Comparison of ENCODE assay signal across 26 cellular contexts in genomic region chr12:54060174-54060974, GRCh38. TPM values are rescaled to one million over a fixed set of nuclear protein-coding genes. Genes with fewer than 3 reads are reported as not detected.
DNase-seq lines count a peak whose midpoint lies in the region; ATAC-seq, FAIRE-seq and TF ChIP-seq lines count a peak whose summit lies in the region.
"Had no signal": no experiment of that assay in that cellular context is flagged by ENCODE, and none has a peak within 500 bp of the region (broad histone marks: within the 10 kb centered on the region; RNA-seq: fewer than 3 reads in every experiment).

No MANE protein-coding gene starts in this region.

- H3K9me2 ChIP-seq in GM23338 (ENCODE audit: insufficient read depth), result no peaks in the 10 kb centered on the region
- H3K9me2 ChIP-seq: SK-N-SH had no signal

- H3K79me2 ChIP-seq in GM23338 (replicated peaks; ENCODE audit: insufficient read depth), result no peaks in the 10 kb centered on the region
- no peaks in the 10 kb centered on the region for H3K79me2 ChIP-seq in K562 (ENCODE audit: control insufficient read depth, insufficient read depth, low read length)

- BruUV-seq in K562 (replicated peaks; lab: Mats Ljungman, UMichigan), result no TSS peak

- in situ Hi-C loops in K562 (cut with MboI), result no loop called here

- no peak overlapping the region for H3K9ac ChIP-seq in K562 (ENCODE audit: insufficient read depth in 1 of 2, low read depth in 2 of 2, low read length in 2 of 2)
- H3K9ac ChIP-seq: GM23248, SK-N-SH had no signal

- H4K20me1 ChIP-seq in GM23338 (replicated peaks; ENCODE audit: insufficient read depth) (peaks cover 18% of the 10 kb centered on the region; the same call in 1 of the 2 replicates), K562 (replicated peaks; ENCODE audit: control insufficient read depth, insufficient read depth, low read length) (no peaks in the 10 kb centered on the region)

- 13% methylated on average over 24 of the region's 38 CpGs for WGBS in K562 (ENCODE audit: insufficient coverage, low coverage, missing lambda C conversion rate)
- WGBS in stomach, 5 donors, result 68 to 87% (median 76%) methylated on average over 24 to 38 of the region's 38 CpGs

- peak overlapping the region; percentile 30; the same call in 1 of the 2 replicates for H3K4me3 ChIP-seq in GM23338
- H3K4me3 ChIP-seq in K562, result no peak overlapping the region
- no peak overlapping the region for H3K4me3 ChIP-seq in stomach
- H3K4me3 ChIP-seq: GM23248 had no signal

- no peak for TF ChIP-seq EP300 in K562 (IDR thresholded peaks at IDR 0.05; ENCODE audit: low read length)
- no peak for TF ChIP-seq EP300 in stomach (IDR thresholded peaks at IDR 0.05)

- H3K27me3 Mint-ChIP-seq in GM23338 (ENCODE audit: insufficient read depth, low read depth, poor library complexity), result peaks cover 92% of the 10 kb centered on the region

- H3K36me3 ChIP-seq in GM23338 (ENCODE audit: insufficient read depth), result no peaks in the 10 kb centered on the region
- no peaks in the 10 kb centered on the region for H3K36me3 ChIP-seq in K562 (ENCODE audit: control insufficient read depth, insufficient read depth, low read length)
- H3K36me3 ChIP-seq in stomach, result no peaks in the 10 kb centered on the region

- H3K27me3 ChIP-seq in GM23338 (ENCODE audit: insufficient read depth), result peaks cover 100% of the 10 kb centered on the region
- peaks cover 35 to 44% of the 10 kb centered on the region in 2 experiments; a peak in 4 of 5 replicates for H3K27me3 ChIP-seq in K562 (ENCODE audit: control insufficient read depth in 2 of 2, insufficient read depth in 2 of 2, low read length in 2 of 2)
- H3K27me3 ChIP-seq in stomach, result peaks cover 0 to 50% (median 4%) of the 10 kb centered on the region in 3 donors

- no peaks in the 10 kb centered on the region; the same call in 2 of the 3 replicates for H3K9me3 Mint-ChIP-seq in GM23338
- no peaks in the 10 kb centered on the region for H3K9me3 Mint-ChIP-seq in stimulated activated effector memory CD8-positive, alpha-beta T cell treated with anti-CD3 and anti-CD28 coated beads, Interleukin-12 subunit alpha, Interleukin-12 subunit beta, amount 100 ng/mL, for 72 hours
- H3K9me3 Mint-ChIP-seq: CD8-positive, alpha-beta memory T cell had no signal

- peaks cover 49% of the 10 kb centered on the region for H3K4me1 Mint-ChIP-seq in GM23338
- H3K4me1 Mint-ChIP-seq in stimulated activated effector memory CD8-positive, alpha-beta T cell treated with anti-CD3 and anti-CD28 coated beads, Interleukin-12 subunit alpha, Interleukin-12 subunit beta, amount 100 ng/mL, for 72 hours, result no peaks in the 10 kb centered on the region

- H2AFZ ChIP-seq in GM23338 (no peak overlapping the region), K562 (ENCODE audit: low read depth, low read length) (no peak overlapping the region)
- H2AFZ ChIP-seq: GM23248 had no signal

- TF ChIP-seq RAD21 in K562 (CRISPR knock-in tag; conservative IDR thresholded peaks at IDR 0.05 in 1 of 2, IDR thresholded peaks at IDR 0.05 in 1 of 2), result no peak

- intact Hi-C loops in K562 (cut with micrococcal nuclease), result no loop called here
- intact Hi-C loops in sciatic nerve (cut with DNase I), result no loop called here
- intact Hi-C loops in stomach (cut with DNase I; ENCODE audit: low total_unique reads), result no loop called here

- H3K4me3 Mint-ChIP-seq in GM23338, result no peak overlapping the region
- H3K4me3 Mint-ChIP-seq in stimulated activated effector memory CD8-positive, alpha-beta T cell treated with anti-CD3 and anti-CD28 coated beads, Interleukin-12 subunit alpha, Interleukin-12 subunit beta, amount 100 ng/mL, for 72 hours, result no peak overlapping the region
- H3K4me3 Mint-ChIP-seq: CD8-positive, alpha-beta memory T cell had no signal

- H3K4me1 ChIP-seq in GM23338 (ENCODE audit: insufficient read depth), result peaks cover 71% of the 10 kb centered on the region
- peaks cover 0 to 6% of the 10 kb centered on the region in 2 experiments; a peak in 2 of 5 replicates for H3K4me1 ChIP-seq in K562 (replicated peaks in 1 of 2; ENCODE audit: control insufficient read depth in 2 of 2, insufficient read depth in 2 of 2, low read length in 2 of 2)
- H3K4me1 ChIP-seq in stomach, result peaks cover 2 to 36% (median 13%) of the 10 kb centered on the region in 4 donors

- H3K27ac ChIP-seq in GM23338 (ENCODE audit: low read depth) (no peak overlapping the region), K562 (ENCODE audit: extremely low read depth, low read depth, low read length) (no peak overlapping the region), stomach (peak overlapping the region in 1 of 5 donors; percentile 52)
- H3K27ac ChIP-seq: C4-2B, GM23248 had no signal

- ATAC-seq in GM23338 (no peak), K562 (no peak), sciatic nerve (peak; percentile 55)
- no peak for ATAC-seq in stimulated activated effector memory CD8-positive, alpha-beta T cell treated with anti-CD3 and anti-CD28 coated beads, Interleukin-12 subunit alpha, Interleukin-12 subunit beta, amount 100 ng/mL, for 72 hours
- ATAC-seq: HepG2, Panc1 had no signal

- H3K4me2 ChIP-seq in GM23338, result peak overlapping the region; percentile 58
- no peak overlapping the region for H3K4me2 ChIP-seq in K562 (ENCODE audit: insufficient read depth, low read length)
- H3K4me2 ChIP-seq: SK-N-SH had no signal

- peaks cover 30% of the 10 kb centered on the region for H3F3A ChIP-seq in GM23338 (replicated peaks; ENCODE audit: low read depth)

- H3K9me1 ChIP-seq in K562 (ENCODE audit: control insufficient read depth, insufficient read depth, low read length), result no peaks in the 10 kb centered on the region

- no peak for FAIRE-seq in K562 (lab: Jason Lieb, UNC)
- FAIRE-seq: GM18507, HepG2 had no signal

- H3K27ac Mint-ChIP-seq in GM23338, result no peak overlapping the region
- H3K27ac Mint-ChIP-seq in stimulated activated effector memory CD8-positive, alpha-beta T cell treated with anti-CD3 and anti-CD28 coated beads, Interleukin-12 subunit alpha, Interleukin-12 subunit beta, amount 100 ng/mL, for 72 hours, result no peak overlapping the region

- DNase-seq in GM23338 (ENCODE audit: low spot score) (no peak), K562 (ENCODE audit: extremely low read depth in 1 of 4, low spot score in 3 of 4) (peak in 1 of 4 experiments; percentile 27), mesenteric fat pad (ENCODE audit: low spot score) (peak; percentile 85), sciatic nerve (ENCODE audit: low spot score) (no peak), stomach (no peak)
- DNase-seq in stimulated activated naive CD4-positive, alpha-beta T cell treated with Interleukin-2 at 50 U/mL for 16 hours (lab: John Stamatoyannopoulos, UW), result no peak
- no peak for DNase-seq in stimulated activated effector memory CD8-positive, alpha-beta T cell treated with anti-CD3 and anti-CD28 coated beads, Interleukin-12 subunit alpha, Interleukin-12 subunit beta, amount 100 ng/mL, for 72 hours (ENCODE audit: low spot score in 2 of 2)
- no peak for DNase-seq in effector CD4-positive, alpha-beta T cell
- DNase-seq: CD8-positive, alpha-beta memory T cell; GDM1; KG1; NCI-H1092 treated with DMSO at 0.1 percent for 48 hours; NCI-H146; NCI-H2029; NCI-H2227 treated with DMSO at 0.1 percent for 48 hours; NCI-H510A treated with DMSO at 0.1 percent for 48 hours; NCI-H748 treated with DMSO at 0.1 percent for 48 hours; SIG-M5 had no signal

- no peaks in the 10 kb centered on the region for H3K36me3 Mint-ChIP-seq in GM23338 (ENCODE audit: low read depth)
- no peaks in the 10 kb centered on the region for H3K36me3 Mint-ChIP-seq in stimulated activated effector memory CD8-positive, alpha-beta T cell treated with anti-CD3 and anti-CD28 coated beads, Interleukin-12 subunit alpha, Interleukin-12 subunit beta, amount 100 ng/mL, for 72 hours

- POLR2A ChIA-PET in K562 (lab: Yijun Ruan, JAX), result interaction anchor here (0.6 to 1.2 kb wide), 3 partner anchors 8 to 352 kb away, joined by 3 to 4 read pairs (median 4); no protein-coding TSS in a partner anchor

- TF ChIP-seq POLR2A in K562 (conservative IDR thresholded peaks at IDR 0.05) (no peak), stomach (IDR thresholded peaks at IDR 0.05) (no peak)

- TF ChIP-seq CTCF in GM23338 (conservative IDR thresholded peaks at IDR 0.05; ENCODE audit: low read depth in 2 of 2), result no peak
- no peak for TF ChIP-seq CTCF in K562 (IDR thresholded peaks at IDR 0.05 in 2 of 3, conservative IDR thresholded peaks at IDR 0.05 in 1 of 3; ENCODE audit: insufficient read depth in 2 of 3, low read depth in 1 of 3, low read length in 3 of 3)
- no peak for TF ChIP-seq CTCF in stomach (IDR thresholded peaks at IDR 0.05)

- CTCF ChIA-PET in K562 (lab: Yijun Ruan, JAX; ENCODE audit: low intra/inter-chr PET ratio), result no interaction called here

- H3K9me3 ChIP-seq in K562 (replicated peaks; ENCODE audit: control insufficient read depth, insufficient read depth, low read depth, low read length), result no peaks in the 10 kb centered on the region
- H3K9me3 ChIP-seq in stomach, result no peaks in the 10 kb centered on the region
- H3K9me3 ChIP-seq: SK-N-SH had no signal

RNA-seq across cellular contexts. Expression of gene HOXC4, which starts 6.7 kb away (rescaled TPM):
- total RNA-seq in GM23338 (2014; rRNA removed; shearing (Covaris generic)), result not detected in 2 replicates
- polyA plus RNA-seq in GM23338 (2016; fragmentation: Nextera tagmentation; extraction: Ambion mirVana) (not detected in 2 replicates), K562 (2011; rRNA removed) (0.38 and 0.73 TPM in 2 replicates), K562 (2014; fragmentation: Illumina TruSeq; extraction: Trizol) (0.36 and 0.71 TPM in 2 replicates), K562 (2014; fragmentation: Nextera tagmentation; extraction: Ambion mirVana) (under 1 TPM in 1 of 2 experiments, not detected in 1; 0.06 TPM), K562 (2014; rRNA removed) (0.70 and 1.5 TPM in 2 replicates), stomach (1 to 10 TPM in 2 of 3 donors, under 1 TPM in 1; 0.92 to 3.7 (median 2.6) TPM)
- total RNA-seq in K562 (2011; cell fraction: chromatin; rRNA removed; ENCODE audit: low replicate concordance), result 0.40 and 0.51 TPM in 2 replicates
- 0.50 TPM in 1 of 2 replicates, not detected in the other for total RNA-seq in K562 (2011; cell fraction: nucleolus; rRNA removed)
- total RNA-seq in K562 (2011; cell fraction: nucleoplasm; rRNA removed), result 0.53 TPM in 1 of 2 replicates, not detected in the other
- total RNA-seq in K562 (2014; rRNA removed) (0.41 and 0.50 TPM in 2 replicates), K562 (2014; rRNA removed; fragmentation: Illumina TruSeq; extraction: Trizol) (0.25 and 0.41 TPM in 2 replicates), K562 (2015; rRNA removed; fragmentation: Illumina TruSeq; extraction: Trizol) (0.30 and 0.58 TPM in 2 replicates), K562 (2021) (0.75 and 1.1 TPM in 2 replicates), mesenteric fat pad (2.2 TPM), sciatic nerve (23.6 TPM), stomach (1 to 10 TPM in 2 of 5 donors, not detected in 3; 2.6 to 3.5 TPM)
- polyA plus RNA-seq in K562 (2011; cell fraction: cytosol; rRNA removed), result 0.27 and 0.48 TPM in 2 replicates
- polyA plus RNA-seq in K562 (2011; cell fraction: nucleus; rRNA removed), result 1.7 and 2.0 TPM in 2 replicates
- polyA plus RNA-seq in K562 (2012), result 0.79 and 1.2 TPM in 2 replicates
- not detected in 2 replicates for polyA minus RNA-seq in K562 (2011; rRNA and poly(A)+ RNA removed)
- not detected in 2 replicates for polyA minus RNA-seq in K562 (2011; cell fraction: cytosol; rRNA and poly(A)+ RNA removed)
- 0.44 TPM in 1 of 2 replicates, not detected in the other for polyA minus RNA-seq in K562 (2011; cell fraction: nucleus; rRNA and poly(A)+ RNA removed)
- total RNA-seq: A172, HepG2 had no signal
- polyA plus RNA-seq: AG04450, HepG2 had no signal

RNA-seq across cellular contexts. Expression of gene HOXC5, which starts 27.5 kb away (rescaled TPM):
- not detected in 2 replicates for total RNA-seq in GM23338 (2014; rRNA removed; shearing (Covaris generic))
- not detected in 2 replicates for polyA plus RNA-seq in GM23338 (2016; fragmentation: Nextera tagmentation; extraction: Ambion mirVana)
- 1.7 and 1.9 TPM in 2 replicates for total RNA-seq in K562 (2011; cell fraction: chromatin; rRNA removed; ENCODE audit: low replicate concordance)
- total RNA-seq in K562 (2011; cell fraction: nucleolus; rRNA removed), result 0.83 and 0.92 TPM in 2 replicates
- total RNA-seq in K562 (2011; cell fraction: nucleoplasm; rRNA removed), result 0.44 and 1.3 TPM in 2 replicates
- total RNA-seq in K562 (2014; rRNA removed), result 0.18 and 0.53 TPM in 2 replicates
- not detected in 2 replicates for total RNA-seq in K562 (2014; rRNA removed; fragmentation: Illumina TruSeq; extraction: Trizol)
- 0.14 TPM in 1 of 2 replicates, not detected in the other for total RNA-seq in K562 (2015; rRNA removed; fragmentation: Illumina TruSeq; extraction: Trizol)
- 0.31 and 0.40 TPM in 2 replicates for total RNA-seq in K562 (2021)
- polyA plus RNA-seq in K562 (2011; rRNA removed), result not detected in 2 replicates
- not detected in 2 replicates for polyA plus RNA-seq in K562 (2011; cell fraction: cytosol; rRNA removed)
- 0.07 and 0.46 TPM in 2 replicates for polyA plus RNA-seq in K562 (2011; cell fraction: nucleus; rRNA removed)
- 0.11 TPM in 1 of 2 replicates, not detected in the other for polyA plus RNA-seq in K562 (2012)
- polyA plus RNA-seq in K562 (2014; fragmentation: Illumina TruSeq; extraction: Trizol), result 0.10 TPM in 1 of 2 replicates, not detected in the other
- not detected for polyA plus RNA-seq in K562 (2014; fragmentation: Nextera tagmentation; extraction: Ambion mirVana)
- polyA plus RNA-seq in K562 (2014; rRNA removed), result 0.44 TPM in 1 of 2 replicates, not detected in the other
- polyA minus RNA-seq in K562 (2011; rRNA and poly(A)+ RNA removed), result not detected in 2 replicates
- not detected in 2 replicates for polyA minus RNA-seq in K562 (2011; cell fraction: cytosol; rRNA and poly(A)+ RNA removed)
- 0.22 and 0.40 TPM in 2 replicates for polyA minus RNA-seq in K562 (2011; cell fraction: nucleus; rRNA and poly(A)+ RNA removed)
- total RNA-seq in mesenteric fat pad, result 0.55 TPM
- 5.6 TPM for total RNA-seq in sciatic nerve
- total RNA-seq in stomach, result not detected
- 1 to 10 TPM in 1 of 3 donors, under 1 TPM in 1, not detected in 1; 0.25 to 1.3 TPM for polyA plus RNA-seq in stomach
- total RNA-seq: A172; CD8-positive, alpha-beta memory T cell; HepG2 had no signal
- polyA plus RNA-seq: AG04450; CD8-positive, alpha-beta memory T cell; HepG2 had no signal

RNA-seq across cellular contexts. Expression of gene HOXC6, which starts 32.1 kb away (rescaled TPM):
- total RNA-seq in GM23338 (2014; rRNA removed; shearing (Covaris generic)), result not detected in 2 replicates
- not detected in 2 replicates for polyA plus RNA-seq in GM23338 (2016; fragmentation: Nextera tagmentation; extraction: Ambion mirVana)
- 7.1 and 7.3 TPM in 2 replicates for total RNA-seq in K562 (2011; cell fraction: chromatin; rRNA removed; ENCODE audit: low replicate concordance)
- 2.8 and 3.0 TPM in 2 replicates for total RNA-seq in K562 (2011; cell fraction: nucleolus; rRNA removed)
- 3.9 and 4.4 TPM in 2 replicates for total RNA-seq in K562 (2011; cell fraction: nucleoplasm; rRNA removed)
- 0.73 and 1.00 TPM in 2 replicates for total RNA-seq in K562 (2014; rRNA removed)
- 0.57 and 1.0 TPM in 2 replicates for total RNA-seq in K562 (2014; rRNA removed; fragmentation: Illumina TruSeq; extraction: Trizol)
- total RNA-seq in K562 (2015; rRNA removed; fragmentation: Illumina TruSeq; extraction: Trizol), result 1.4 TPM in 2 replicates
- total RNA-seq in K562 (2021), result 3.2 and 4.0 TPM in 2 replicates
- polyA plus RNA-seq in K562 (2011; rRNA removed), result 2.0 and 2.8 TPM in 2 replicates
- polyA plus RNA-seq in K562 (2011; cell fraction: cytosol; rRNA removed), result 1.5 and 1.8 TPM in 2 replicates
- 4.0 and 6.5 TPM in 2 replicates for polyA plus RNA-seq in K562 (2011; cell fraction: nucleus; rRNA removed)
- polyA plus RNA-seq in K562 (2012), result 2.8 and 3.8 TPM in 2 replicates
- polyA plus RNA-seq in K562 (2014; fragmentation: Illumina TruSeq; extraction: Trizol), result 3.4 and 3.5 TPM in 2 replicates
- polyA plus RNA-seq in K562 (2014; fragmentation: Nextera tagmentation; extraction: Ambion mirVana), result under 1 TPM; 0.06 to 0.13 TPM
- 2.3 and 3.5 TPM in 2 replicates for polyA plus RNA-seq in K562 (2014; rRNA removed)
- polyA minus RNA-seq in K562 (2011; rRNA and poly(A)+ RNA removed), result 1.2 and 1.4 TPM in 2 replicates
- polyA minus RNA-seq in K562 (2011; cell fraction: cytosol; rRNA and poly(A)+ RNA removed), result 0.64 and 0.76 TPM in 2 replicates
- polyA minus RNA-seq in K562 (2011; cell fraction: nucleus; rRNA and poly(A)+ RNA removed), result 0.94 and 2.2 TPM in 2 replicates
- total RNA-seq in mesenteric fat pad, result 0.74 TPM
- total RNA-seq in sciatic nerve, result 35.3 TPM
- total RNA-seq in stomach, result 1 to 10 TPM in 1 of 5 donors, not detected in 4; 2.0 TPM
- polyA plus RNA-seq in stomach, result 1 to 10 TPM in 1 of 3 donors, under 1 TPM in 1, not detected in 1; 0.46 to 1.0 TPM
- total RNA-seq: CD8-positive, alpha-beta memory T cell; HepG2 had no signal
- polyA plus RNA-seq: CD8-positive, alpha-beta memory T cell; HepG2 had no signal

RNA-seq across cellular contexts. Expression of gene HOXC8, which starts 51.6 kb away (rescaled TPM):
- total RNA-seq in GM23338 (2014; rRNA removed; shearing (Covaris generic)), result not detected in 2 replicates
- polyA plus RNA-seq in GM23338 (2016; fragmentation: Nextera tagmentation; extraction: Ambion mirVana), result not detected in 2 replicates
- total RNA-seq in K562 (2011; cell fraction: chromatin; rRNA removed; ENCODE audit: low replicate concordance), result 6.6 and 8.3 TPM in 2 replicates
- total RNA-seq in K562 (2011; cell fraction: nucleolus; rRNA removed), result 2.4 and 3.2 TPM in 2 replicates
- 2.1 and 2.4 TPM in 2 replicates for total RNA-seq in K562 (2011; cell fraction: nucleoplasm; rRNA removed)
- 0.32 and 0.57 TPM in 2 replicates for total RNA-seq in K562 (2014; rRNA removed)
- 0.62 and 0.80 TPM in 2 replicates for total RNA-seq in K562 (2014; rRNA removed; fragmentation: Illumina TruSeq; extraction: Trizol)
- 0.53 and 0.76 TPM in 2 replicates for total RNA-seq in K562 (2015; rRNA removed; fragmentation: Illumina TruSeq; extraction: Trizol)
- total RNA-seq in K562 (2021), result 0.72 and 0.95 TPM in 2 replicates
- 0.57 TPM in 2 replicates for polyA plus RNA-seq in K562 (2011; rRNA removed)
- polyA plus RNA-seq in K562 (2011; cell fraction: cytosol; rRNA removed), result 0.29 and 0.31 TPM in 2 replicates
- polyA plus RNA-seq in K562 (2011; cell fraction: nucleus; rRNA removed), result 1.9 and 3.0 TPM in 2 replicates
- 0.62 and 1.4 TPM in 2 replicates for polyA plus RNA-seq in K562 (2012)
- 1.3 and 1.4 TPM in 2 replicates for polyA plus RNA-seq in K562 (2014; fragmentation: Illumina TruSeq; extraction: Trizol)
- polyA plus RNA-seq in K562 (2014; fragmentation: Nextera tagmentation; extraction: Ambion mirVana), result under 1 TPM; 0.20 to 0.21 TPM
- polyA plus RNA-seq in K562 (2014; rRNA removed), result 0.94 and 1.1 TPM in 2 replicates
- polyA minus RNA-seq in K562 (2011; rRNA and poly(A)+ RNA removed), result 0.11 and 0.42 TPM in 2 replicates
- polyA minus RNA-seq in K562 (2011; cell fraction: cytosol; rRNA and poly(A)+ RNA removed), result not detected in 2 replicates
- polyA minus RNA-seq in K562 (2011; cell fraction: nucleus; rRNA and poly(A)+ RNA removed), result 0.81 and 0.89 TPM in 2 replicates
- total RNA-seq in mesenteric fat pad, result 0.35 TPM
- 7.0 TPM for total RNA-seq in sciatic nerve
- total RNA-seq in stomach, result not detected
- polyA plus RNA-seq in stomach, result under 1 TPM in 1 of 3 donors, not detected in 2; 0.08 TPM
- total RNA-seq: A172; CD8-positive, alpha-beta memory T cell; HepG2 had no signal
- polyA plus RNA-seq: CD8-positive, alpha-beta memory T cell had no signal
